Comparison of ENCODE assay signal across 21 cellular contexts in genomic region chr9:133104718-133105460, GRCh38. TPM values are rescaled to one million over a fixed set of nuclear protein-coding genes. Genes with fewer than 3 reads are reported as not detected.
A peak's percentile ranks its signal among the peaks of the same experiment; 100 is the strongest.
DNase-seq lines count a peak whose midpoint lies in the region; ATAC-seq and TF ChIP-seq lines count a peak whose summit lies in the region.
"Had no signal": no experiment of that assay in that cellular context is flagged by ENCODE, and none has a peak within 500 bp of the region (broad histone marks: within the 10 kb centered on the region; RNA-seq: fewer than 3 reads in every experiment).

No MANE protein-coding gene starts in this region.

- DNase-seq in CD4-positive, alpha-beta T cell, result no peak
- DNase-seq in Peyer's patch, result peak in 2 of 3 donors; percentile 33 to 43
- no peak for DNase-seq in immature natural killer cell
- peak; percentile 61 for DNase-seq in sigmoid colon
- DNase-seq in AML-193 (lab: John Stamatoyannopoulos, UW), result no peak
- DNase-seq: activated naive CD8-positive, alpha-beta T cell treated with anti-CD3 and anti-CD28 coated beads, Interleukin-2, amount 50 U/mL, for 24 hours; brain microvascular endothelial cell; cortex of kidney; DND-41; Kasumi-1; NCI-H1092; NCI-H1930; NCI-H2227 treated with DMSO at 0.1 percent for 48 hours; NCI-H82; stimulated activated CD8-positive, alpha-beta memory T cell treated with anti-CD3 and anti-CD28 coated beads, Interleukin-4, amount 100 ng/mL, for 48 hours; testis had no signal

- intact Hi-C loops in CD4-positive, alpha-beta T cell (cut with DNase I, micrococcal nuclease), result no loop called here
- intact Hi-C loops in sigmoid colon (cut with DNase I), result no loop called here

- H3K27ac ChIP-seq in CD4-positive, alpha-beta T cell (ENCODE audit: low read depth, low read length), result no peak overlapping the region
- no peak overlapping the region for H3K27ac ChIP-seq in Peyer's patch
- H3K27ac ChIP-seq in sigmoid colon, result no peak overlapping the region
- H3K27ac ChIP-seq: brain microvascular endothelial cell, testis had no signal

- TF ChIP-seq CTCF in CD4-positive, alpha-beta T cell (IDR thresholded peaks at IDR 0.05), result no peak
- TF ChIP-seq CTCF in Peyer's patch (IDR thresholded peaks at IDR 0.05) (no peak), sigmoid colon (IDR thresholded peaks at IDR 0.05) (no peak)

- H3K36me3 ChIP-seq in Peyer's patch (peaks cover 0 to 96% (median 0%) of the 10 kb centered on the region in 3 donors), sigmoid colon (peaks cover 72 to 97% (median 85%) of the 10 kb centered on the region in 4 donors)

- no peaks in the 10 kb centered on the region for H3K27me3 Mint-ChIP-seq in CD4-positive, alpha-beta T cell
- H3K27me3 Mint-ChIP-seq in immature natural killer cell (ENCODE audit: low read depth in 3 of 3), result peaks cover 2 to 5% (median 2%) of the 10 kb centered on the region in 3 donors
- H3K27me3 Mint-ChIP-seq: activated naive CD8-positive, alpha-beta T cell treated with anti-CD3 and anti-CD28 coated beads, Interleukin-2, amount 50 U/mL, for 24 hours had no signal

- no peak for TF ChIP-seq POLR2A in Peyer's patch (IDR thresholded peaks at IDR 0.05)
- TF ChIP-seq POLR2A in sigmoid colon (IDR thresholded peaks at IDR 0.05), result no peak

- no peak overlapping the region for H3K4me3 Mint-ChIP-seq in CD4-positive, alpha-beta T cell
- no peak overlapping the region for H3K4me3 Mint-ChIP-seq in immature natural killer cell
- H3K4me3 Mint-ChIP-seq: activated naive CD8-positive, alpha-beta T cell treated with anti-CD3 and anti-CD28 coated beads, Interleukin-2, amount 50 U/mL, for 24 hours; T-helper 1 cell treated with Interleukin-12 subunit alpha and Interleukin-12 subunit beta and Interleukin-4 antibody, amounts not matched to agents 30 μg/mL and 1 μg/mL, for 36 hours had no signal

- no peaks in the 10 kb centered on the region for H3K27me3 ChIP-seq in CD4-positive, alpha-beta T cell (ENCODE audit: control insufficient read depth, insufficient read depth, low read length)
- H3K27me3 ChIP-seq in Peyer's patch (no peaks in the 10 kb centered on the region), sigmoid colon (no peaks in the 10 kb centered on the region)
- H3K27me3 ChIP-seq: brain microvascular endothelial cell, testis had no signal

- peaks cover 79% of the 10 kb centered on the region for H3K36me3 Mint-ChIP-seq in CD4-positive, alpha-beta T cell (ENCODE audit: low read depth)
- peaks cover 5 to 20% (median 8%) of the 10 kb centered on the region in 3 donors for H3K36me3 Mint-ChIP-seq in immature natural killer cell

- ATAC-seq in CD4-positive, alpha-beta T cell (ENCODE audit: poor library complexity), result no peak
- ATAC-seq in GM18868 (IDR thresholded peaks at IDR 0.05; ENCODE audit: unreplicated experiment) (no peak), HG02623 (IDR thresholded peaks at IDR 0.05; ENCODE audit: unreplicated experiment) (no peak)
- ATAC-seq: activated naive CD8-positive, alpha-beta T cell treated with anti-CD3 and anti-CD28 coated beads, Interleukin-2, amount 50 U/mL, for 24 hours had no signal

- CTCF ChIA-PET in CD4-positive, alpha-beta T cell (lab: Charles Lee), result interaction anchor here (0.7 to 4.0 kb wide), 2 partner anchors 40 to 43 kb away, joined by 3 to 29 read pairs; no protein-coding TSS in a partner anchor

- TF ChIP-seq EP300 in sigmoid colon (IDR thresholded peaks at IDR 0.05), result no peak

- POLR2A ChIA-PET in CD4-positive, alpha-beta T cell (lab: Charles Lee), result interaction anchor here (1.6 kb wide), 1 partner anchor 39 kb away, joined by 3 read pairs; no protein-coding TSS in a partner anchor

- H3K9me3 ChIP-seq in CD4-positive, alpha-beta T cell (ENCODE audit: control insufficient read depth, low read length), result no peaks in the 10 kb centered on the region
- H3K9me3 ChIP-seq in Peyer's patch (no peaks in the 10 kb centered on the region), sigmoid colon (no peaks in the 10 kb centered on the region)
- H3K9me3 ChIP-seq: testis had no signal

- H3K4me1 Mint-ChIP-seq in CD4-positive, alpha-beta T cell (ENCODE audit: low read depth), result no peaks in the 10 kb centered on the region
- peaks cover 0 to 2% of the 10 kb centered on the region in 2 donors for H3K4me1 Mint-ChIP-seq in immature natural killer cell

- no peaks in the 10 kb centered on the region for H3K9me3 Mint-ChIP-seq in CD4-positive, alpha-beta T cell
- peaks cover 0 to 2% (median 0%) of the 10 kb centered on the region in 6 donors for H3K9me3 Mint-ChIP-seq in immature natural killer cell
- H3K9me3 Mint-ChIP-seq: activated naive CD8-positive, alpha-beta T cell treated with anti-CD3 and anti-CD28 coated beads, Interleukin-2, amount 50 U/mL, for 24 hours; T-helper 1 cell treated with Interleukin-12 subunit alpha and Interleukin-12 subunit beta and Interleukin-4 antibody, amounts not matched to agents 30 μg/mL and 1 μg/mL, for 36 hours had no signal

- peak overlapping the region; percentile 39 for H3K27ac Mint-ChIP-seq in CD4-positive, alpha-beta T cell
- H3K27ac Mint-ChIP-seq in immature natural killer cell, result peak overlapping the region in 4 of 6 donors; percentile 23 to 78 (median 64)
- H3K27ac Mint-ChIP-seq: activated naive CD8-positive, alpha-beta T cell treated with anti-CD3 and anti-CD28 coated beads, Interleukin-2, amount 50 U/mL, for 24 hours; T-helper 1 cell treated with Interleukin-12 subunit alpha and Interleukin-12 subunit beta and Interleukin-4 antibody, amounts not matched to agents 30 μg/mL and 1 μg/mL, for 36 hours had no signal

- H3K4me1 ChIP-seq in Peyer's patch (peaks cover 0 to 8% (median 0%) of the 10 kb centered on the region in 4 donors), sigmoid colon (no peaks in the 10 kb centered on the region)
- H3K4me1 ChIP-seq: testis had no signal

- H3K4me3 ChIP-seq in Peyer's patch (no peak overlapping the region), sigmoid colon (no peak overlapping the region)
- H3K4me3 ChIP-seq: testis had no signal

- WGBS in sigmoid colon, 2 donors, result 87% methylated on average over 15 of the region's 15 CpGs

RNA-seq across cellular contexts. Expression of gene RALGDS, which starts 16.2 kb away (rescaled TPM):
- 100 to 1,000 TPM; 166 to 168 TPM for total RNA-seq in CD4-positive, alpha-beta T cell
- total RNA-seq in Peyer's patch (100 to 1,000 TPM in 2 of 4 donors, 10 to 100 TPM in 2; 53.1 to 237 (median 139) TPM), sigmoid colon (10 to 100 TPM; 35.2 to 52.7 (median 39.6) TPM)
- polyA plus RNA-seq in immature natural killer cell (10 to 100 TPM; 31.2 to 68.8 (median 31.6) TPM), sigmoid colon (10 to 100 TPM; 27.6 to 49.7 (median 32.1) TPM)

RNA-seq across cellular contexts. Expression of gene CEL, which starts 43.1 kb away (rescaled TPM):
- under 1 TPM; 0.16 to 0.39 TPM for total RNA-seq in CD4-positive, alpha-beta T cell
- 1 to 10 TPM; 1.6 to 9.1 (median 5.8) TPM for total RNA-seq in Peyer's patch
- not detected for polyA plus RNA-seq in immature natural killer cell
- total RNA-seq in sigmoid colon, result 1 to 10 TPM in 1 of 4 donors, under 1 TPM in 1, not detected in 2; 0.36 to 1.1 TPM
- 1 to 10 TPM in 2 of 3 donors, under 1 TPM in 1; 0.46 to 4.8 (median 1.0) TPM for polyA plus RNA-seq in sigmoid colon
- total RNA-seq: SK-MEL-5 had no signal

RNA-seq across cellular contexts. Expression of gene GBGT1, which starts 58.8 kb away (rescaled TPM):
- total RNA-seq in CD4-positive, alpha-beta T cell, result 1 to 10 TPM; 1.3 to 1.8 TPM
- 10 to 100 TPM in 3 of 4 donors, 1 to 10 TPM in 1; 7.0 to 49.5 (median 14.1) TPM for total RNA-seq in Peyer's patch
- not detected for polyA plus RNA-seq in immature natural killer cell
- 10 to 100 TPM in 3 of 4 donors, 1 to 10 TPM in 1; 8.9 to 31.1 (median 19.2) TPM for total RNA-seq in sigmoid colon
- 1 to 10 TPM; 4.2 to 9.9 (median 5.4) TPM for polyA plus RNA-seq in sigmoid colon
- total RNA-seq: H4, SK-MEL-5 had no signal

Comparison
In these comparisons a context has a peak if more than half of its experiments do, and no peak if none do; other contexts are left out.
1. DNase-seq: peak in Peyer's patch (2 of 3) and sigmoid colon (single experiment); none in CD4-positive, alpha-beta T cell (0 of 10), immature natural killer cell (0 of 3) and AML-193 (0 of 2).